8 cellular contexts compared by ENCODE assay signal in the genomic region with DNA sequence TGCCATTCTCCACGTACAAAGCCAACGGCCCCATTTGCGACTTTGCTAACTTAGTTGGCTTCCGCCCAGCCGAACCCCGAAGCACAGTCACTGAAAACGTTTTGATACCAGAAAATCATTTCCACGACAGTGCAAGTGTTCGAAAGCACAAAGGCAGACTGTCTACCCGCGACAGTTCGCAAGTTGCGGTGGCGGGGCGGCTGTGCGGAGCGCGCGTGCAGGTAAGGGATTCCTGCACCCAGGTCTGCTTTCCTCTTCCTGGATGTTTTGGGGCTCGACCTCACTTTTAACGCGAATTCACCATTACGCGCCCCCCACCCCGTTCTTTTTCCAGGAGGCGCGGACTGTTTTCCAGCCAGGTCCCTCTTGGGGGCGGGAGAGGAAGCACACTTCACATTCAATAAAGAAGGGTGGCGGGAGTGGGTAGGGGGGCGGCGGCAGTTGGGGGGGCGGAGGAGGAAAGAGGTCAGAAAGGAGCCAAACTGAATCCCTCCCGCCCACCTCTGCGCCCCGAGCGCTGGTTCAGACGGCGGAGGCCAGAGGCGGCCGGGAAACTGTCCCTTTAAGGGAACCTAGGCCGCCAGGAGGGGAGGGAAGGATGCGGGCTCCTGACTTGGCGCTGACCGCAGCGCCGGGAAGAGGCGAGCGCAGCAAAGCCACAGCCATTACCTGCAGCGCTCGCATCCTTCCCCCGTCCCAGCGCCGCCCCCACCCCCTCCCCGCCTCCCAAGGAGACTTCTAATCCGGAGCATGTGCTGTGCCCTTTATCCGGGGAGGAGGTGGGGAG.
DNase-seq lines count a peak whose midpoint lies in the region; ATAC-seq, FAIRE-seq and TF ChIP-seq lines count a peak whose summit lies in the region.

No MANE protein-coding gene starts in this region.

- H3K9me1 ChIP-seq in keratinocyte (ENCODE audit: control insufficient read depth, extremely low read depth, insufficient read depth, low read length): no peaks in the 10 kb centered on the region

- H3K27ac Mint-ChIP-seq in CD8-positive, alpha-beta memory T cell: no peak overlapping the region

- peaks cover 44 to 75% of the 10 kb centered on the region in 2 donors for H3K27me3 Mint-ChIP-seq in CD8-positive, alpha-beta memory T cell

- H3F3A ChIP-seq in smooth muscle cell (ENCODE audit: low read depth): peaks cover 28% of the 10 kb centered on the region

- WGBS in smooth muscle cell (ENCODE audit: low lambda C conversion rate): 3% methylated on average over 52 of the region's 56 CpGs

- CTCF ChIA-PET in CD8-positive, alpha-beta memory T cell (lab: Charles Lee): no interaction called here

- H3K27ac ChIP-seq in keratinocyte (ENCODE audit: control insufficient read depth, insufficient read depth, low read length) (no peak overlapping the region), smooth muscle cell (ENCODE audit: low read depth) (no peak overlapping the region)
- no peak overlapping the region for H3K27ac ChIP-seq in CD8-positive, alpha-beta memory T cell (ENCODE audit: low read depth, low read length)

- peaks cover 7 to 15% (median 13%) of the 10 kb centered on the region in 3 donors for H3K4me1 Mint-ChIP-seq in CD8-positive, alpha-beta memory T cell

- H3K4me1 ChIP-seq in keratinocyte (ENCODE audit: control insufficient read depth, extremely low read depth, insufficient read depth, low read length) (peaks cover 21% of the 10 kb centered on the region), smooth muscle cell (ENCODE audit: low read depth) (peaks cover 13% of the 10 kb centered on the region)
- no peaks in the 10 kb centered on the region for H3K4me1 ChIP-seq in CD8-positive, alpha-beta memory T cell (ENCODE audit: insufficient read depth, low read length)

- H3K4me3 ChIP-seq in bronchial epithelial cell (ENCODE audit: low read depth, low read length): peak overlapping the region; percentile 63
- H3K4me3 ChIP-seq in keratinocyte (ENCODE audit: control insufficient read depth in 2 of 3, extremely low read depth in 1 of 3, insufficient read depth in 2 of 3, low read depth in 1 of 3, low read length in 3 of 3): peak overlapping the region; percentile 44 to 68 (median 59)
- peak overlapping the region; percentile 72 for H3K4me3 ChIP-seq in smooth muscle cell
- H3K4me3 ChIP-seq in CD8-positive, alpha-beta memory T cell (ENCODE audit: low read length): no peak overlapping the region

- FAIRE-seq in bronchial epithelial cell (lab: Jason Lieb, UNC): no peak
- FAIRE-seq in keratinocyte (lab: Jason Lieb, UNC): no peak

- TF ChIP-seq CTCF in bronchial epithelial cell (IDR thresholded peaks at IDR 0.05; ENCODE audit: insufficient read depth, low read length, severe bottlenecking): peak; percentile 2
- peak in 1 of 3 experiments; percentile 10 for TF ChIP-seq CTCF in keratinocyte (optimal IDR thresholded peaks at IDR 0.05 in 1 of 3, IDR thresholded peaks at IDR 0.05 in 1 of 3, conservative IDR thresholded peaks at IDR 0.05 in 1 of 3; ENCODE audit: extremely low read depth in 1 of 3, insufficient read depth in 2 of 3, low read length in 3 of 3)
- TF ChIP-seq CTCF in smooth muscle cell (IDR thresholded peaks at IDR 0.05; ENCODE audit: borderline replicate concordance, insufficient read depth, poor library complexity, severe bottlenecking): peak; percentile 3

- H3K36me3 Mint-ChIP-seq in CD8-positive, alpha-beta memory T cell: peaks cover 0 to 4% (median 0%) of the 10 kb centered on the region in 3 donors

- H3K9me3 ChIP-seq in keratinocyte (ENCODE audit: control insufficient read depth, low read depth, low read length): no peaks in the 10 kb centered on the region
- no peaks in the 10 kb centered on the region for H3K9me3 ChIP-seq in smooth muscle cell (replicated peaks; ENCODE audit: low read depth)
- H3K9me3 ChIP-seq in CD8-positive, alpha-beta memory T cell (ENCODE audit: low read length): no peaks in the 10 kb centered on the region

- H3K9ac ChIP-seq in keratinocyte (ENCODE audit: control insufficient read depth, extremely low read depth, insufficient read depth, low read length): no peak overlapping the region
- no peak overlapping the region for H3K9ac ChIP-seq in smooth muscle cell (ENCODE audit: low read depth)

- H3K79me2 ChIP-seq in keratinocyte (ENCODE audit: control insufficient read depth, insufficient read depth, low read length): no peaks in the 10 kb centered on the region
- H3K79me2 ChIP-seq in smooth muscle cell (ENCODE audit: low read depth): no peaks in the 10 kb centered on the region

- H2AFZ ChIP-seq in keratinocyte (ENCODE audit: control insufficient read depth, low read length) (no peak overlapping the region), smooth muscle cell (ENCODE audit: low read depth) (peak overlapping the region; percentile 81)

- peak; percentile 46 for DNase-seq in AG08395 (ENCODE audit: low spot score)
- DNase-seq in NCI-H510A treated with DMSO at 0.1 percent for 48 hours (lab: John Stamatoyannopoulos, UW): peak; percentile 61
- DNase-seq in bronchial epithelial cell (ENCODE audit: low read depth): peak; percentile 38
- DNase-seq in keratinocyte (ENCODE audit: low read depth, low spot score): no peak
- DNase-seq in smooth muscle cell (lab: John Stamatoyannopoulos, UW; ENCODE audit: unreplicated experiment): peak; percentile 29
- DNase-seq in CD8-positive, alpha-beta memory T cell: no peak

- H4K20me1 ChIP-seq in keratinocyte (ENCODE audit: control insufficient read depth, extremely low read depth, insufficient read depth, low read length): peaks cover 4% of the 10 kb centered on the region
- H4K20me1 ChIP-seq in smooth muscle cell (ENCODE audit: low read depth): no peaks in the 10 kb centered on the region

- dilution Hi-C loops in keratinocyte (cut with MboI; ENCODE audit: extremely low pct_ligation_motif_present, low sequenced_read_pairs): no loop called here

- H3K36me3 ChIP-seq in bronchial epithelial cell (ENCODE audit: control insufficient read depth, insufficient read depth, low read length): no peaks in the 10 kb centered on the region
- no peaks in the 10 kb centered on the region for H3K36me3 ChIP-seq in keratinocyte (ENCODE audit: control insufficient read depth in 2 of 2, extremely low read depth in 1 of 2, insufficient read depth in 2 of 2, low read length in 2 of 2)
- H3K36me3 ChIP-seq in smooth muscle cell (ENCODE audit: low read depth): no peaks in the 10 kb centered on the region
- no peaks in the 10 kb centered on the region for H3K36me3 ChIP-seq in CD8-positive, alpha-beta memory T cell (ENCODE audit: insufficient read depth, low read length)

- H3K4me3 Mint-ChIP-seq in CD8-positive, alpha-beta memory T cell: peak overlapping the region in 2 of 7 donors; percentile 19 to 35

- POLR2A ChIA-PET in CD8-positive, alpha-beta memory T cell (lab: Charles Lee): no interaction called here

- peak; percentile 17 for ATAC-seq in GM21529 (IDR thresholded peaks at IDR 0.05; ENCODE audit: unreplicated experiment)
- no peak for ATAC-seq in GM19023 (IDR thresholded peaks at IDR 0.05; ENCODE audit: unreplicated experiment)

- H3K4me2 ChIP-seq in keratinocyte (ENCODE audit: control insufficient read depth, extremely low read depth, insufficient read depth, low read depth, low read length): peak overlapping the region; percentile 71
- H3K4me2 ChIP-seq in smooth muscle cell: peak overlapping the region; percentile 95

- peaks cover 0 to 4% (median 0%) of the 10 kb centered on the region in 5 donors for H3K9me3 Mint-ChIP-seq in CD8-positive, alpha-beta memory T cell

- H3K27me3 ChIP-seq in bronchial epithelial cell (ENCODE audit: control insufficient read depth, insufficient read depth, low read length) (peaks cover 2% of the 10 kb centered on the region), keratinocyte (ENCODE audit: control insufficient read depth, extremely low read depth, insufficient read depth, low read length) (peaks cover 45% of the 10 kb centered on the region), smooth muscle cell (ENCODE audit: low read depth) (peaks cover 50% of the 10 kb centered on the region)
- H3K27me3 ChIP-seq in CD8-positive, alpha-beta memory T cell (ENCODE audit: insufficient read depth, low read length, poor library complexity, severe bottlenecking): peaks cover 14% of the 10 kb centered on the region

Comparison
In these comparisons a context has a peak if more than half of its experiments do, and no peak if none do; other contexts are left out.
1. DNase-seq: peak in AG08395 (single experiment), NCI-H510A treated with DMSO at 0.1 percent for 48 hours (single experiment), bronchial epithelial cell (single experiment) and smooth muscle cell (single experiment); none in keratinocyte (single experiment) and CD8-positive, alpha-beta memory T cell (0 of 5).